Comparison of ENCODE assay signal across 11 cellular contexts in genomic region chr12:95200128-95200973, GRCh38. TPM values are rescaled to one million over a fixed set of nuclear protein-coding genes. Genes with fewer than 3 reads are reported as not detected.
DNase-seq lines count a peak whose midpoint lies in the region; ATAC-seq and TF ChIP-seq lines count a peak whose summit lies in the region.
"Had no signal": no experiment of that assay in that cellular context is flagged by ENCODE, and none has a peak within 500 bp of the region (broad histone marks: within the 10 kb centered on the region; RNA-seq: fewer than 3 reads in every experiment).

No MANE protein-coding gene starts in this region.

- H3K4me3 Mint-ChIP-seq in Caco-2 (ENCODE audit: unreplicated experiment) (peak overlapping the region; percentile 42), endodermal cell (no peak overlapping the region), osteocyte (ENCODE audit: unreplicated experiment) (no peak overlapping the region)
- H3K4me3 Mint-ChIP-seq: activated CD4-positive, alpha-beta T cell treated with anti-CD3 and anti-CD28 coated beads, Interleukin-2, amount 10 ng/mL, durations not matched to agents 7 days and 5 days; activated naive CD8-positive, alpha-beta T cell treated with anti-CD3 and anti-CD28 coated beads for 36 hours had no signal

- peaks cover 34% of the 10 kb centered on the region for H3K4me1 Mint-ChIP-seq in Caco-2 (ENCODE audit: low read depth, unreplicated experiment)
- peaks cover 49% of the 10 kb centered on the region for H3K4me1 Mint-ChIP-seq in endodermal cell
- peaks cover 52% of the 10 kb centered on the region for H3K4me1 Mint-ChIP-seq in osteocyte (ENCODE audit: unreplicated experiment)

- ATAC-seq in PC-3: no peak
- no peak for ATAC-seq in GM21360 (IDR thresholded peaks at IDR 0.05; ENCODE audit: unreplicated experiment)
- ATAC-seq in GM19035 (IDR thresholded peaks at IDR 0.05; ENCODE audit: unreplicated experiment): no peak

- no peaks in the 10 kb centered on the region for H3K36me3 ChIP-seq in Caco-2 (ENCODE audit: control insufficient read depth, insufficient read depth, low read length)
- H3K36me3 ChIP-seq in PC-3 (ENCODE audit: low read depth, low read length): no peaks in the 10 kb centered on the region
- H3K36me3 ChIP-seq in endodermal cell (ENCODE audit: control insufficient read depth, insufficient read depth, low read length): peaks cover 64% of the 10 kb centered on the region

- H3K27me3 ChIP-seq in Caco-2 (replicated peaks; ENCODE audit: control insufficient read depth, insufficient read depth, low read length) (no peaks in the 10 kb centered on the region), PC-3 (ENCODE audit: low read length) (no peaks in the 10 kb centered on the region), endodermal cell (ENCODE audit: control insufficient read depth, insufficient read depth, low read length, poor library complexity, severe bottlenecking) (no peaks in the 10 kb centered on the region)

- H3K9ac ChIP-seq in PC-3 (ENCODE audit: low read length): peak overlapping the region; percentile 73
- H3K9ac ChIP-seq in endodermal cell (ENCODE audit: extremely low read depth, low read length, poor library complexity, severe bottlenecking): no peak overlapping the region

- no peaks in the 10 kb centered on the region for H3K9me3 ChIP-seq in Caco-2
- H3K9me3 ChIP-seq in PC-3 (ENCODE audit: low read length): no peaks in the 10 kb centered on the region
- no peaks in the 10 kb centered on the region for H3K9me3 ChIP-seq in endodermal cell (ENCODE audit: control insufficient read depth, low read length)

- POLR2A ChIA-PET in Caco-2 (lab: Charles Lee): interaction anchor here (0.7 kb wide), 1 partner anchor 1543 kb away, joined by 5 read pairs; no protein-coding TSS in a partner anchor
- POLR2A ChIA-PET in PC-3 (lab: Charles Lee; ENCODE audit: unreplicated experiment): no interaction called here

- intact Hi-C loops in Caco-2 (cut with micrococcal nuclease; ENCODE audit: unreplicated experiment) (loop anchor here (5.0 kb wide), 1 partner anchor 38 kb away; no protein-coding TSS in a partner anchor), PC-3 (cut with micrococcal nuclease) (loop anchor here (2.0 kb wide), 1 partner anchor 14 kb away; no protein-coding TSS in a partner anchor)

- H4K20me1 ChIP-seq in PC-3 (ENCODE audit: low read length): no peaks in the 10 kb centered on the region

- TF ChIP-seq CTCF in Caco-2 (IDR thresholded peaks at IDR 0.05; ENCODE audit: insufficient read depth in 1 of 2, low read depth in 1 of 2, low read length in 1 of 2, severe bottlenecking in 1 of 2, unreplicated experiment in 1 of 2): no peak
- TF ChIP-seq CTCF in PC-3 (conservative IDR thresholded peaks at IDR 0.05; ENCODE audit: low read depth, low read length): no peak
- no peak for TF ChIP-seq CTCF in endodermal cell (conservative IDR thresholded peaks at IDR 0.05)
- no peak for TF ChIP-seq CTCF in osteocyte (IDR thresholded peaks at IDR 0.05)

- no peaks in the 10 kb centered on the region for H3F3A ChIP-seq in PC-3 (ENCODE audit: low read length, unreplicated experiment)

- H3K9me3 Mint-ChIP-seq in Caco-2 (ENCODE audit: unreplicated experiment) (no peaks in the 10 kb centered on the region), endodermal cell (no peaks in the 10 kb centered on the region), osteocyte (ENCODE audit: unreplicated experiment) (no peaks in the 10 kb centered on the region)
- H3K9me3 Mint-ChIP-seq: activated CD4-positive, alpha-beta T cell treated with anti-CD3 and anti-CD28 coated beads, Interleukin-2, amount 10 ng/mL, durations not matched to agents 7 days and 5 days; activated naive CD8-positive, alpha-beta T cell treated with anti-CD3 and anti-CD28 coated beads for 36 hours had no signal

- H3K27ac ChIP-seq in PC-3 (ENCODE audit: low read length): peak overlapping the region; percentile 95
- H3K27ac ChIP-seq in endodermal cell (ENCODE audit: low read depth, low read length): no peak overlapping the region

- BruUV-seq in Caco-2 (replicated peaks; lab: Mats Ljungman, UMichigan) (no TSS peak), PC-3 (replicated peaks; lab: Mats Ljungman, UMichigan) (TSS peak; percentile 15)

- peak overlapping the region; percentile 77 for H3K27ac Mint-ChIP-seq in Caco-2 (ENCODE audit: unreplicated experiment)
- peak overlapping the region; percentile 65 for H3K27ac Mint-ChIP-seq in endodermal cell
- H3K27ac Mint-ChIP-seq in osteocyte (ENCODE audit: unreplicated experiment): peak overlapping the region; percentile 73
- H3K27ac Mint-ChIP-seq: activated CD4-positive, alpha-beta T cell treated with anti-CD3 and anti-CD28 coated beads, Interleukin-2, amount 10 ng/mL, durations not matched to agents 7 days and 5 days; activated naive CD8-positive, alpha-beta T cell treated with anti-CD3 and anti-CD28 coated beads for 36 hours had no signal

- peaks cover 7% of the 10 kb centered on the region for H3K36me3 Mint-ChIP-seq in Caco-2 (ENCODE audit: insufficient read depth, unreplicated experiment)
- H3K36me3 Mint-ChIP-seq in endodermal cell (ENCODE audit: low read depth): peaks cover 52% of the 10 kb centered on the region
- no peaks in the 10 kb centered on the region for H3K36me3 Mint-ChIP-seq in osteocyte (ENCODE audit: unreplicated experiment)
- H3K36me3 Mint-ChIP-seq: activated naive CD8-positive, alpha-beta T cell treated with anti-CD3 and anti-CD28 coated beads for 36 hours had no signal

- H3K4me1 ChIP-seq in Caco-2: peaks cover 54% of the 10 kb centered on the region
- peaks cover 58% of the 10 kb centered on the region for H3K4me1 ChIP-seq in PC-3 (ENCODE audit: insufficient read depth, low read length)
- H3K4me1 ChIP-seq in endodermal cell (ENCODE audit: control insufficient read depth, insufficient read depth, low read length): peaks cover 17% of the 10 kb centered on the region

- H2AFZ ChIP-seq in PC-3 (ENCODE audit: low read length): no peak overlapping the region

- DNase-seq in Caco-2: no peak
- no peak for DNase-seq in PC-3
- no peak for DNase-seq in endodermal cell
- DNase-seq in osteocyte (ENCODE audit: extremely low spot score, unreplicated experiment): no peak
- DNase-seq in retina: no peak
- DNase-seq in activated CD8-positive, alpha-beta memory T cell treated with anti-CD3 and anti-CD28 coated beads for 24 hours: no peak
- DNase-seq: activated CD4-positive, alpha-beta T cell treated with anti-CD3 and anti-CD28 coated beads, Interleukin-2, amount 10 ng/mL, durations not matched to agents 7 days and 5 days; activated naive CD8-positive, alpha-beta T cell treated with anti-CD3 and anti-CD28 coated beads for 36 hours; NCI-H146 had no signal

- H3K27me3 Mint-ChIP-seq in Caco-2 (ENCODE audit: insufficient read depth, unreplicated experiment) (no peaks in the 10 kb centered on the region), endodermal cell (ENCODE audit: insufficient read depth) (no peaks in the 10 kb centered on the region), osteocyte (ENCODE audit: unreplicated experiment) (no peaks in the 10 kb centered on the region)
- H3K27me3 Mint-ChIP-seq: activated CD4-positive, alpha-beta T cell treated with anti-CD3 and anti-CD28 coated beads, Interleukin-2, amount 10 ng/mL, durations not matched to agents 7 days and 5 days; activated naive CD8-positive, alpha-beta T cell treated with anti-CD3 and anti-CD28 coated beads for 36 hours had no signal

- WGBS in endodermal cell (ENCODE audit: insufficient coverage in 1 of 2, insufficient read length in 1 of 2), 2 experiments: 88% methylated on average over 5 of the region's 6 CpGs; no CpG with 5 or more reads in 1 of the 2 experiments

- CTCF ChIA-PET in Caco-2 (lab: Charles Lee): no interaction called here
- CTCF ChIA-PET in PC-3 (lab: Charles Lee): no interaction called here

- H3K79me2 ChIP-seq in PC-3 (ENCODE audit: low read length): peaks cover 88% of the 10 kb centered on the region

- H3K4me3 ChIP-seq in Caco-2 (ENCODE audit: low read depth, low read length) (no peak overlapping the region; the same call in 1 of the 2 replicates), PC-3 (ENCODE audit: low read length) (peak overlapping the region; percentile 60), endodermal cell (ENCODE audit: low read length) (no peak overlapping the region)

- H3K4me2 ChIP-seq in PC-3 (ENCODE audit: low read length): peak overlapping the region; percentile 82

- H3K9me2 ChIP-seq in PC-3 (replicated peaks; ENCODE audit: low read length): no peaks in the 10 kb centered on the region

RNA-seq across cellular contexts. Expression of gene FGD6, which starts 16.9 kb away (rescaled TPM):
- total RNA-seq in Caco-2 (2022) (23.5 and 25.1 TPM in 2 replicates), PC-3 (2014; rRNA removed) (14.2 and 14.3 TPM in 2 replicates), endodermal cell (100 to 1,000 TPM in 1 of 2 donors, 10 to 100 TPM in 1; 95.3 to 124 TPM), osteocyte (11.2 and 11.9 TPM in 2 replicates)
- 14.3 TPM for polyA plus RNA-seq in endodermal cell (2013, experiment 1 of 2)
- 16.1 TPM for polyA plus RNA-seq in endodermal cell (2013, experiment 2 of 2)

RNA-seq across cellular contexts. Expression of gene VEZT, which starts 17.3 kb away (rescaled TPM):
- 76.9 and 77.4 TPM in 2 replicates for total RNA-seq in Caco-2 (2022)
- 83.6 and 85.9 TPM in 2 replicates for total RNA-seq in PC-3 (2014; rRNA removed)
- total RNA-seq in endodermal cell: 100 to 1,000 TPM; 146 to 201 TPM
- 95.3 TPM for polyA plus RNA-seq in endodermal cell (2013, experiment 1 of 2)
- polyA plus RNA-seq in endodermal cell (2013, experiment 2 of 2): 95.6 TPM
- 65.7 and 74.7 TPM in 2 replicates for total RNA-seq in osteocyte
